In genomic region chr2:32895424-32895823, GRCh38 we compare ENCODE assay signal across 17 cellular contexts. TPM values are rescaled to one million over a fixed set of nuclear protein-coding genes. Genes with fewer than 3 reads are reported as not detected.
DNase-seq lines count a peak whose midpoint lies in the region; ATAC-seq and TF ChIP-seq lines count a peak whose summit lies in the region.
"Had no signal": no experiment of that assay in that cellular context is flagged by ENCODE, and none has a peak within 500 bp of the region (broad histone marks: within the 10 kb centered on the region; RNA-seq: fewer than 3 reads in every experiment).

No MANE protein-coding gene starts in this region.

- no peaks in the 10 kb centered on the region for H3K79me1 ChIP-seq in mesendoderm (ENCODE audit: low read length)

- ATAC-seq in HG03175 (IDR thresholded peaks at IDR 0.05; ENCODE audit: unreplicated experiment): no peak
- ATAC-seq: A549 had no signal

- no peaks in the 10 kb centered on the region for H3F3A ChIP-seq in Loucy (ENCODE audit: low read depth)

- no peak overlapping the region for H3K18ac ChIP-seq in mesendoderm (ENCODE audit: low read length)

- DNase-seq in Daoy (ENCODE audit: low read depth): peak; percentile 15
- DNase-seq in dermis blood vessel endothelial cell: peak; percentile 8
- DNase-seq in osteoblast (ENCODE audit: insufficient read length, low spot score, missing footprints): no peak
- DNase-seq in mesendoderm: no peak
- no peak for DNase-seq in H4 (ENCODE audit: low spot score)
- DNase-seq: AML-193, Calu3, DMS79, GDM1, H7 had no signal

- H3K36me3 ChIP-seq in Loucy (ENCODE audit: insufficient read depth, low read length) (no peaks in the 10 kb centered on the region), osteoblast (ENCODE audit: insufficient read depth, low read length) (no peaks in the 10 kb centered on the region), mesendoderm (ENCODE audit: control insufficient read depth, insufficient read depth, low read length) (no peaks in the 10 kb centered on the region)
- H3K36me3 ChIP-seq: BLaER1 had no signal

- H4K5ac ChIP-seq in mesendoderm (ENCODE audit: low read length): no peak overlapping the region

- H3K9ac ChIP-seq in Loucy (ENCODE audit: low read depth, low read length, poor library complexity, severe bottlenecking) (no peak overlapping the region), mesendoderm (ENCODE audit: low read length) (no peak overlapping the region)
- H3K9ac ChIP-seq: BLaER1, KMS-11 had no signal

- WGBS in mesendoderm (ENCODE audit: extremely low coverage, insufficient coverage, low lambda C conversion rate): no CpG with 5 or more reads among the region's 1 CpG

- H3K9me3 ChIP-seq in Loucy (ENCODE audit: insufficient read depth, low read depth, low read length) (peaks cover 3% of the 10 kb centered on the region; the same call in 1 of the 2 replicates), osteoblast (ENCODE audit: low read depth, low read length) (no peaks in the 10 kb centered on the region)
- H3K9me3 ChIP-seq: BLaER1 had no signal

- TF ChIP-seq CTCF in Loucy (conservative IDR thresholded peaks at IDR 0.05; ENCODE audit: low read length) (no peak), osteoblast (IDR thresholded peaks at IDR 0.05; ENCODE audit: extremely low read depth, low read depth, low read length) (no peak)

- H3K27ac ChIP-seq in osteoblast (ENCODE audit: low read depth, low read length) (no peak overlapping the region), mesendoderm (ENCODE audit: low read depth, low read length) (no peak overlapping the region)
- H3K27ac ChIP-seq: A549, BLaER1, KMS-11 had no signal

- no peaks in the 10 kb centered on the region for H3K9me2 ChIP-seq in Loucy (replicated peaks; ENCODE audit: low read depth, low read length)

- H2BK120ac ChIP-seq in mesendoderm (ENCODE audit: low read depth, low read length): no peak overlapping the region

- H3K4me3 ChIP-seq in Loucy (ENCODE audit: low read length, poor library complexity, severe bottlenecking) (peak overlapping the region; percentile 24), osteoblast (ENCODE audit: insufficient read depth, low read length) (no peak overlapping the region), mesendoderm (ENCODE audit: low read length) (no peak overlapping the region)
- H3K4me3 ChIP-seq: A549, BLaER1 had no signal

- no peak overlapping the region for H2BK15ac ChIP-seq in mesendoderm (replicated peaks; ENCODE audit: low read depth)

- no peak overlapping the region for H2BK5ac ChIP-seq in mesendoderm (ENCODE audit: low read length)

- no peak overlapping the region for H3K56ac ChIP-seq in mesendoderm (ENCODE audit: low read length)

- peak overlapping the region; percentile 75 for H2AFZ ChIP-seq in Loucy (ENCODE audit: low read length)
- no peak overlapping the region for H2AFZ ChIP-seq in osteoblast (ENCODE audit: low read length)

- no peaks in the 10 kb centered on the region for H3K79me2 ChIP-seq in Loucy (ENCODE audit: insufficient read depth, low read length)
- H3K79me2 ChIP-seq in osteoblast (ENCODE audit: insufficient read depth, low read length): no peaks in the 10 kb centered on the region
- H3K79me2 ChIP-seq in mesendoderm (ENCODE audit: control insufficient read depth, insufficient read depth, low read length): no peaks in the 10 kb centered on the region

- H2AK5ac ChIP-seq in mesendoderm (ENCODE audit: low read length): no peak overlapping the region

- no peak overlapping the region for H3K23ac ChIP-seq in mesendoderm (ENCODE audit: low read length)

- H4K8ac ChIP-seq in mesendoderm (ENCODE audit: low read depth, low read length): no peak overlapping the region

- no peaks in the 10 kb centered on the region for H4K20me1 ChIP-seq in Loucy (ENCODE audit: insufficient read depth, low read length, poor library complexity, severe bottlenecking)
- no peaks in the 10 kb centered on the region for H4K20me1 ChIP-seq in osteoblast (ENCODE audit: insufficient read depth, low read length)
- H4K20me1 ChIP-seq: BLaER1 had no signal

- H3K4me2 ChIP-seq in Loucy (ENCODE audit: low read depth, low read length, poor library complexity, severe bottlenecking) (peak overlapping the region; percentile 26), osteoblast (ENCODE audit: insufficient read depth, low read length) (peak overlapping the region; percentile 19), mesendoderm (ENCODE audit: low read length) (no peak overlapping the region)
- H3K4me2 ChIP-seq: A549, BLaER1, KMS-11 had no signal

- no peak overlapping the region for H3K4ac ChIP-seq in mesendoderm (ENCODE audit: low read depth, low read length)

- H3K27me3 ChIP-seq in Loucy (ENCODE audit: insufficient read depth, low read length, poor library complexity, severe bottlenecking) (no peaks in the 10 kb centered on the region), osteoblast (ENCODE audit: insufficient read depth, low read length) (peaks cover 7% of the 10 kb centered on the region), mesendoderm (ENCODE audit: insufficient read depth, low read length, poor library complexity) (no peaks in the 10 kb centered on the region)
- H3K27me3 ChIP-seq: BLaER1 had no signal

- H3K4me1 ChIP-seq in Loucy (ENCODE audit: insufficient read depth, low read length, poor library complexity, severe bottlenecking) (no peaks in the 10 kb centered on the region), osteoblast (ENCODE audit: insufficient read depth, low read length) (peaks cover 3% of the 10 kb centered on the region), mesendoderm (ENCODE audit: control insufficient read depth, low read depth, low read length) (no peaks in the 10 kb centered on the region)
- H3K4me1 ChIP-seq: A549 had no signal

RNA-seq across cellular contexts. Expression of gene LTBP1, which starts 51.3 kb away (rescaled TPM):
- total RNA-seq in Daoy (2014; rRNA removed; shearing (Covaris generic)): 46.4 and 60.2 TPM in 2 replicates
- 37.9 and 148 TPM in 2 replicates for total RNA-seq in dermis blood vessel endothelial cell
- total RNA-seq in osteoblast: 158 and 224 TPM in 2 replicates
- 11.8 TPM for polyA plus RNA-seq in mesendoderm (2013, experiment 1 of 2)
- polyA plus RNA-seq in mesendoderm (2013, experiment 2 of 2): 11.8 TPM
- 3.1 and 4.8 TPM in 2 replicates for total RNA-seq in H4 (2014; rRNA removed; shearing (Covaris generic))
- polyA plus RNA-seq: CD4-positive, CD25-positive, alpha-beta regulatory T cell; IgD-negative memory B cell had no signal

Comparison
In these comparisons a context has a peak if more than half of its experiments do, and no peak if none do; other contexts are left out.
1. DNase-seq: peak in Daoy (single experiment) and dermis blood vessel endothelial cell (single experiment); none in osteoblast (single experiment), mesendoderm (single experiment) and H4 (single experiment).